ENCODE assay signal across 2 cellular contexts in genomic region chr1:95229706-95230105, GRCh38.
TF ChIP-seq lines count a peak whose summit lies in the region.

No MANE protein-coding gene starts in this region.

TF ChIP-seq in HEK293, 187 proteins besides CTCF, POLR2A, EP300 and RAD21 (continued from another document):
- no peak for TF ChIP-seq ZNF645 (tag by site-specific recombination; IDR thresholded peaks at IDR 0.05)

TF ChIP-seq in GM12878, 131 proteins besides CTCF, POLR2A, EP300 and RAD21:
- TF ChIP-seq CEBPZ (IDR thresholded peaks at IDR 0.05; ENCODE audit: low read depth, low read length) (no peak), CBFB (IDR thresholded peaks at IDR 0.05; ENCODE audit: low read depth) (no peak), WRNIP1 (IDR thresholded peaks at IDR 0.05; ENCODE audit: borderline replicate concordance, low read depth, low read length) (no peak), CUX1 (IDR thresholded peaks at IDR 0.05; ENCODE audit: insufficient replicate concordance, low read depth, low read length) (no peak), CBX5 (IDR thresholded peaks at IDR 0.05; ENCODE audit: low read depth) (no peak), MAX (IDR thresholded peaks at IDR 0.05; ENCODE audit: low read depth, low read length) (no peak), LARP7 (IDR thresholded peaks at IDR 0.05) (no peak), PKNOX1 (IDR thresholded peaks at IDR 0.05) (no peak), NR2C1 (IDR thresholded peaks at IDR 0.05) (no peak), HDGF (IDR thresholded peaks at IDR 0.05) (no peak), SIN3A (IDR thresholded peaks at IDR 0.05; ENCODE audit: low read depth, low read length) (no peak), CREB1 (IDR thresholded peaks at IDR 0.05; ENCODE audit: low read depth) (no peak), MEF2B (IDR thresholded peaks at IDR 0.05; ENCODE audit: partially characterized antibody, poor library complexity, severe bottlenecking) (no peak), POU2F2 (IDR thresholded peaks at IDR 0.05; ENCODE audit: borderline replicate concordance, low read depth, low read length) (no peak), TAF1 (IDR thresholded peaks at IDR 0.05; ENCODE audit: borderline replicate concordance, low read depth, low read length) (no peak), FOXK2 (IDR thresholded peaks at IDR 0.05) (no peak), POLR2AphosphoS5 (IDR thresholded peaks at IDR 0.05; ENCODE audit: low read length) (no peak)
